ENCODE assay signal across 1 cellular context in genomic region chr5:180093651-180094382, GRCh38.
A peak's percentile ranks its signal among the peaks of the same experiment; 100 is the strongest.
TF ChIP-seq lines count a peak whose summit lies in the region.

No MANE protein-coding gene starts in this region.

TF ChIP-seq in K562, 482 proteins besides CTCF, POLR2A, EP300 and RAD21 (continued from another document):
- TF ChIP-seq PRDM10 (IDR thresholded peaks at IDR 0.05; ENCODE audit: partially characterized antibody) (peak; percentile 54), ZNF175 (CRISPR knock-in tag; IDR thresholded peaks at IDR 0.05; ENCODE audit: low read depth) (peak; percentile 78), FOXM1 (IDR thresholded peaks at IDR 0.05; ENCODE audit: low read depth) (peak; percentile 88), FOXM1 (CRISPR knock-in tag; IDR thresholded peaks at IDR 0.05; ENCODE audit: low read depth) (no peak), TOE1 (IDR thresholded peaks at IDR 0.05; ENCODE audit: borderline replicate concordance) (peak; percentile 88), TOE1 (CRISPR knock-in tag; IDR thresholded peaks at IDR 0.05; ENCODE audit: borderline replicate concordance, low read depth) (no peak), RBM39 (optimal IDR thresholded peaks at IDR 0.05; ENCODE audit: low read depth, low read length) (peak; percentile 66), PML (IDR thresholded peaks at IDR 0.05; ENCODE audit: low read length) (peak; percentile 95)
